ENCODE assay signal across 12 cellular contexts in genomic region chr17:80751070-80751459, GRCh38.
A peak's percentile ranks its signal among the peaks of the same experiment; 100 is the strongest.
DNase-seq lines count a peak whose midpoint lies in the region; ATAC-seq and TF ChIP-seq lines count a peak whose summit lies in the region.
"Had no signal": no experiment of that assay in that cellular context is flagged by ENCODE, and none has a peak within 500 bp of the region (broad histone marks: within the 10 kb centered on the region; RNA-seq: fewer than 3 reads in every experiment).

No MANE protein-coding gene starts in this region.

- no peak overlapping the region for H3K18ac ChIP-seq in trophoblast cell (ENCODE audit: low read length)

- H3K4me1 ChIP-seq in fibroblast of lung (ENCODE audit: control insufficient read depth, extremely low read depth, insufficient read depth, low read length) (peaks cover 9% of the 10 kb centered on the region), trophoblast cell (ENCODE audit: control insufficient read depth in 1 of 2, insufficient read depth in 2 of 2, low read length in 2 of 2) (peaks cover 14 to 15% of the 10 kb centered on the region in 2 experiments)
- H3K4me1 ChIP-seq: parathyroid adenoma had no signal

- H3K79me1 ChIP-seq in trophoblast cell (ENCODE audit: low read length), result peaks cover 3% of the 10 kb centered on the region

- TF ChIP-seq CTCF in BJ (IDR thresholded peaks at IDR 0.05; ENCODE audit: insufficient read depth, low read depth, low read length) (no peak), fibroblast of lung (conservative IDR thresholded peaks at IDR 0.05 in 1 of 2, IDR thresholded peaks at IDR 0.05 in 1 of 2; ENCODE audit: low read depth in 1 of 2, low read length in 2 of 2) (no peak)

- H4K20me1 ChIP-seq in fibroblast of lung (ENCODE audit: control insufficient read depth, extremely low read depth, insufficient read depth, low read length), result no peaks in the 10 kb centered on the region

- H2AK5ac ChIP-seq in trophoblast cell (ENCODE audit: low read length), result peak overlapping the region; percentile 6

- POLR2A ChIA-PET in BJ (lab: Charles Lee), result no interaction called here

- no peak overlapping the region for H4K12ac ChIP-seq in trophoblast cell (ENCODE audit: low read depth, low read length)

- H3K79me2 ChIP-seq in fibroblast of lung (ENCODE audit: control insufficient read depth, insufficient read depth, low read length) (no peaks in the 10 kb centered on the region), trophoblast cell (ENCODE audit: control insufficient read depth, insufficient read depth, low read length, poor library complexity) (no peaks in the 10 kb centered on the region)

- ATAC-seq in HG03521 (IDR thresholded peaks at IDR 0.05; ENCODE audit: unreplicated experiment) (no peak), HG03196 (IDR thresholded peaks at IDR 0.05; ENCODE audit: unreplicated experiment) (no peak)

- no peak overlapping the region for H2BK120ac ChIP-seq in trophoblast cell (ENCODE audit: insufficient read depth, low read length, poor library complexity)

- no peak overlapping the region for H4K91ac ChIP-seq in trophoblast cell (ENCODE audit: low read depth, low read length)

- H3K23ac ChIP-seq in trophoblast cell (ENCODE audit: low read length), result no peak overlapping the region

- CTCF ChIA-PET in BJ (lab: Yijun Ruan, JAX), result interaction anchor here (0.7 to 2.3 kb wide), 6 partner anchors 9 to 108 kb away, joined by 3 to 7 read pairs (median 3); no protein-coding TSS in a partner anchor

- H2AFZ ChIP-seq in fibroblast of lung (ENCODE audit: low read length) (no peak overlapping the region), trophoblast cell (ENCODE audit: insufficient read depth, low read length, poor library complexity) (no peak overlapping the region)
- H2AFZ ChIP-seq: parathyroid adenoma had no signal

- no peak for DNase-seq in BJ (ENCODE audit: low read depth)
- DNase-seq in LHCN-M2 (ENCODE audit: low read depth), result peak; percentile 40
- peak in 1 of 2 donors; percentile 65 for DNase-seq in fibroblast of lung (ENCODE audit: low read depth in 2 of 2)
- DNase-seq in trophoblast cell, result no peak
- no peak for DNase-seq in DMS114 treated with DMSO at 0.1 percent for 48 hours (lab: John Stamatoyannopoulos, UW; ENCODE audit: unreplicated experiment)
- no peak for DNase-seq in NCI-H1105 (lab: John Stamatoyannopoulos, UW)
- DNase-seq: CD8-positive, alpha-beta memory T cell; MG63; NCI-H526 treated with DMSO at 0.1 percent for 48 hours had no signal

- WGBS in trophoblast cell (ENCODE audit: extremely low coverage, insufficient coverage, insufficient read length), result no CpG with 5 or more reads among the region's 14 CpGs

- H3K4me3 ChIP-seq in BJ (ENCODE audit: low read depth, low read length) (peak overlapping the region; percentile 9; the same call in 1 of the 2 replicates), fibroblast of lung (replicated peaks in 1 of 4; ENCODE audit: control extremely low read depth in 1 of 4, insufficient read depth in 1 of 4, low read depth in 3 of 4, low read length in 4 of 4) (peak overlapping the region in 1 of 4 experiments; percentile 20), trophoblast cell (ENCODE audit: low read depth, low read length) (no peak overlapping the region)
- H3K4me3 ChIP-seq: MG63 had no signal

- H3K9me3 ChIP-seq in fibroblast of lung (ENCODE audit: control insufficient read depth, insufficient read depth, low read depth, low read length) (no peaks in the 10 kb centered on the region), trophoblast cell (ENCODE audit: insufficient read depth, low read depth, low read length) (peaks cover 3% of the 10 kb centered on the region)
- H3K9me3 ChIP-seq: MG63 had no signal

- H3K9ac ChIP-seq in fibroblast of lung (ENCODE audit: insufficient read depth, low read length), result peak overlapping the region; percentile 17
- no peak overlapping the region for H3K9ac ChIP-seq in trophoblast cell (ENCODE audit: low read length)
- H3K9ac ChIP-seq: parathyroid adenoma had no signal

- H3K27me3 ChIP-seq in BJ (ENCODE audit: control insufficient read depth, insufficient read depth, low read length) (no peaks in the 10 kb centered on the region), fibroblast of lung (ENCODE audit: control insufficient read depth, insufficient read depth, low read length) (no peaks in the 10 kb centered on the region), trophoblast cell (ENCODE audit: insufficient read depth, low read length) (no peaks in the 10 kb centered on the region)
- H3K27me3 ChIP-seq: MG63 had no signal

- peak overlapping the region; percentile 33 for H3K4me2 ChIP-seq in fibroblast of lung (ENCODE audit: extremely low read depth, insufficient read depth, low read length)
- no peak overlapping the region for H3K4me2 ChIP-seq in trophoblast cell (ENCODE audit: low read length)

- no peak overlapping the region for H4K8ac ChIP-seq in trophoblast cell (ENCODE audit: low read depth, low read length)

- H3K4ac ChIP-seq in trophoblast cell (ENCODE audit: low read depth, low read length), result no peak overlapping the region

- peak overlapping the region; percentile 17 for H2BK5ac ChIP-seq in trophoblast cell (ENCODE audit: low read depth, low read length, poor library complexity)

- H3K27ac ChIP-seq in fibroblast of lung (ENCODE audit: insufficient read depth, low read length), result peak overlapping the region; percentile 70
- H3K27ac ChIP-seq in trophoblast cell (ENCODE audit: low read depth, low read length), result no peak overlapping the region
- H3K27ac ChIP-seq: parathyroid adenoma had no signal

- H3K14ac ChIP-seq in trophoblast cell (ENCODE audit: low read length), result peak overlapping the region; percentile 2

- no peak overlapping the region for H2BK12ac ChIP-seq in trophoblast cell (ENCODE audit: low read length)

- 0 out of 2 replicates have a peak, but pooled peaks cover 2% of the 10 kb centered on the region for H3K36me3 ChIP-seq in BJ (ENCODE audit: control insufficient read depth, insufficient read depth, low read length)
- no peaks in the 10 kb centered on the region for H3K36me3 ChIP-seq in fibroblast of lung (ENCODE audit: control insufficient read depth, insufficient read depth, low read length)
- H3K36me3 ChIP-seq in trophoblast cell (ENCODE audit: control insufficient read depth in 1 of 2, insufficient read depth in 2 of 2, low read length in 2 of 2), result peaks cover 0 to 5% of the 10 kb centered on the region in 2 experiments
